ENCODE assay signal across 15 cellular contexts in the genomic region with DNA sequence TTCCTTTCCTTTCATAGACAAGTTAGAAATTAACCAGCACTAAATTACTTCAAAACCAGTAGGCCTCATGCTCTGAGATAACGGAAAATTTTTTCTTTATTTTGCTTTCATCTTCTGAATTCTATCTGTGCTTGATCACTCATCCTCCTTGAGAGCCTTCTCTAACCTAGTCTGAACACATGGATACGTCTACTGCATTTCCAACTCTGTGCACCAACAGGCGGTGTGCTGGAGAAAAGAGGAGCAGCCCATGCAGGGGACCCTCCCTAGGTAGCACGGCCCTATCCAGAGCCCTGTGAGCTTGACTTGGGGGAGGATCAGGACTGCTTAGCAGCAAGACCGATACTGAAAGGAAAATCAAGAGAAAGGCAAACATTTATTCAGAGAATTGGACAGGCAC.
DNase-seq lines count a peak whose midpoint lies in the region; ATAC-seq, FAIRE-seq and TF ChIP-seq lines count a peak whose summit lies in the region.
"Had no signal": no experiment of that assay in that cellular context is flagged by ENCODE, and none has a peak within 500 bp of the region (broad histone marks: within the 10 kb centered on the region; RNA-seq: fewer than 3 reads in every experiment).

No MANE protein-coding gene starts in this region.

- H3K27me3 ChIP-seq in upper lobe of right lung = no peaks in the 10 kb centered on the region
- H3K27me3 ChIP-seq: brain microvascular endothelial cell, gastrocnemius medialis had no signal

- FAIRE-seq in GM19239 (lab: Jason Lieb, UNC) = no peak
- FAIRE-seq: GM12892, TTC549 had no signal

- H3K36me3 ChIP-seq in upper lobe of right lung = no peaks in the 10 kb centered on the region
- H3K36me3 ChIP-seq: brain microvascular endothelial cell, gastrocnemius medialis had no signal

- no peaks in the 10 kb centered on the region for H3K9me3 Mint-ChIP-seq in activated naive CD4-positive, alpha-beta T cell treated with anti-CD3 and anti-CD28 coated beads, Interleukin-2, amount 50 U/mL, for 24 hours
- H3K9me3 Mint-ChIP-seq in memory B cell = no peaks in the 10 kb centered on the region

- H3K4me3 Mint-ChIP-seq in activated naive CD4-positive, alpha-beta T cell treated with anti-CD3 and anti-CD28 coated beads, Interleukin-2, amount 50 U/mL, for 24 hours = peak overlapping the region; percentile 48
- peak overlapping the region; percentile 24 for H3K4me3 Mint-ChIP-seq in memory B cell

- peak; percentile 76 for DNase-seq in stimulated activated CD4-positive, alpha-beta T cell treated with anti-CD3 and anti-CD28 coated beads, Interleukin-1b, Interleukin-23, amount 100 ng/mL, for 48 hours
- DNase-seq in stimulated activated CD4-positive, alpha-beta T cell treated with anti-CD3 and anti-CD28 coated beads, Interleukin-2, amount 100 ng/mL, for 48 hours = no peak
- DNase-seq in memory B cell (ENCODE audit: low spot score in 2 of 2) = no peak
- DNase-seq in upper lobe of right lung = no peak
- DNase-seq in NCI-H1436 (lab: John Stamatoyannopoulos, UW) = no peak
- DNase-seq in GM19239 (ENCODE audit: insufficient read length, low spot score) = no peak
- DNase-seq: brain microvascular endothelial cell; gastrocnemius medialis; naive B cell; NK-92 treated with Interleukin-12 subunit alpha and Interleukin-12 subunit beta, amount 100 ng/mL, for 24 hours had no signal

- no peak for ATAC-seq in memory B cell (ENCODE audit: low read depth)
- peak; percentile 64 for ATAC-seq in upper lobe of right lung
- ATAC-seq in HG03045 (IDR thresholded peaks at IDR 0.05; ENCODE audit: unreplicated experiment) = no peak
- ATAC-seq: gastrocnemius medialis had no signal

- intact Hi-C loops in upper lobe of right lung (cut with DNase I) = no loop called here

- H3K27ac Mint-ChIP-seq in activated naive CD4-positive, alpha-beta T cell treated with anti-CD3 and anti-CD28 coated beads, Interleukin-2, amount 50 U/mL, for 24 hours = peak overlapping the region; percentile 79
- peak overlapping the region; percentile 41 for H3K27ac Mint-ChIP-seq in memory B cell

- no peaks in the 10 kb centered on the region for H3K27me3 Mint-ChIP-seq in activated naive CD4-positive, alpha-beta T cell treated with anti-CD3 and anti-CD28 coated beads, Interleukin-2, amount 50 U/mL, for 24 hours
- H3K27me3 Mint-ChIP-seq in memory B cell = no peaks in the 10 kb centered on the region
- H3K27me3 Mint-ChIP-seq: naive B cell had no signal

- peaks cover 43% of the 10 kb centered on the region for H3K4me1 Mint-ChIP-seq in activated naive CD4-positive, alpha-beta T cell treated with anti-CD3 and anti-CD28 coated beads, Interleukin-2, amount 50 U/mL, for 24 hours
- H3K4me1 Mint-ChIP-seq in memory B cell = peaks cover 27% of the 10 kb centered on the region

- no peaks in the 10 kb centered on the region for H3K9me3 ChIP-seq in upper lobe of right lung
- H3K9me3 ChIP-seq: gastrocnemius medialis had no signal

- peak overlapping the region; percentile 21 for H3K4me3 ChIP-seq in upper lobe of right lung
- H3K4me3 ChIP-seq: gastrocnemius medialis had no signal

- peaks cover 7% of the 10 kb centered on the region for H3K4me1 ChIP-seq in upper lobe of right lung

- H3K27ac ChIP-seq in upper lobe of right lung = peak overlapping the region; percentile 68
- H3K27ac ChIP-seq: brain microvascular endothelial cell, C4-2B, gastrocnemius medialis had no signal

- TF ChIP-seq CTCF in upper lobe of right lung (IDR thresholded peaks at IDR 0.05) = no peak

- peaks cover 1% of the 10 kb centered on the region for H3K36me3 Mint-ChIP-seq in activated naive CD4-positive, alpha-beta T cell treated with anti-CD3 and anti-CD28 coated beads, Interleukin-2, amount 50 U/mL, for 24 hours
- no peaks in the 10 kb centered on the region for H3K36me3 Mint-ChIP-seq in memory B cell
- H3K36me3 Mint-ChIP-seq: naive B cell had no signal
